ENCODE assay signal across 1 cellular context in genomic region chr21:38818336-38818723, GRCh38.
TF ChIP-seq lines count a peak whose summit lies in the region.

No MANE protein-coding gene starts in this region.

TF ChIP-seq in IMR-90, 13 proteins besides CTCF, POLR2A, EP300 and RAD21 (continued from another document):
- TF ChIP-seq USF2 (IDR thresholded peaks at IDR 0.05; ENCODE audit: low read depth, low read length): no peak
- no peak for TF ChIP-seq MAZ (IDR thresholded peaks at IDR 0.05; ENCODE audit: borderline replicate concordance, low read depth, low read length)
- TF ChIP-seq BHLHE40 (IDR thresholded peaks at IDR 0.05; ENCODE audit: low read depth, low read length): no peak
- TF ChIP-seq FOS (IDR thresholded peaks at IDR 0.05; ENCODE audit: low read depth, low read length): no peak
- no peak for TF ChIP-seq SMC3 (IDR thresholded peaks at IDR 0.05; ENCODE audit: low read depth, low read length)
- TF ChIP-seq MAFK (IDR thresholded peaks at IDR 0.05; ENCODE audit: low read depth, low read length): no peak
TF ChIP-seq in IMR-90: peak in this region for 0.
